In genomic region chr10:128526793-128527375, GRCh38 we compare ENCODE assay signal across 9 cellular contexts.
A peak's percentile ranks its signal among the peaks of the same experiment; 100 is the strongest.
DNase-seq lines count a peak whose midpoint lies in the region; TF ChIP-seq lines count a peak whose summit lies in the region.
"Had no signal": no experiment of that assay in that cellular context is flagged by ENCODE, and none has a peak within 500 bp of the region (broad histone marks: within the 10 kb centered on the region; RNA-seq: fewer than 3 reads in every experiment).

No MANE protein-coding gene starts in this region.

- POLR2A ChIA-PET in GM10248 (lab: Yijun Ruan, JAX), result no interaction called here

- intact Hi-C loops in dorsolateral prefrontal cortex (cut with DNase I), result loop anchor here (5.0 to 10.0 kb wide), 4 partner anchors 255 to 1448 kb away; partner anchors contain the start of gene MGMT (in 1 of the 2)

- DNase-seq in H4 (ENCODE audit: low spot score) (peak; percentile 9), NCI-H345 (lab: John Stamatoyannopoulos, UW) (peak; percentile 94), dorsolateral prefrontal cortex (peak in 8 of 10 donors; percentile 39 to 73 (median 52)), pons (ENCODE audit: low spot score) (peak; percentile 70), GM10248 (ENCODE audit: extremely low spot score) (no peak), DMS114 treated with DMSO at 0.1 percent for 48 hours (lab: John Stamatoyannopoulos, UW; ENCODE audit: unreplicated experiment) (no peak), foreskin fibroblast (no peak)
- DNase-seq: KBM-7, T1000 had no signal

- TF ChIP-seq CTCF in dorsolateral prefrontal cortex (IDR thresholded peaks at IDR 0.05 in 54 of 56, conservative IDR thresholded peaks at IDR 0.05 in 2 of 56; ENCODE audit: low read depth in 1 of 56, partially characterized antibody in 56 of 56) (peak in 3 of 56 donors; percentile 6 to 19 (median 15)), GM10248 (IDR thresholded peaks at IDR 0.05; ENCODE audit: control extremely low read depth, extremely low read depth, low read depth, missing control alignments) (no peak), foreskin fibroblast (IDR thresholded peaks at IDR 0.05; ENCODE audit: low read depth, low read length) (no peak)

- peak overlapping the region in 46 of 59 donors; percentile 1 to 81 (median 54) for H3K27ac ChIP-seq in dorsolateral prefrontal cortex

- CTCF ChIA-PET in GM10248 (lab: Yijun Ruan, JAX), result no interaction called here

- H3K27me3 ChIP-seq in dorsolateral prefrontal cortex, result peaks cover 0 to 9% (median 0%) of the 10 kb centered on the region in 45 donors

- H3K4me3 ChIP-seq in dorsolateral prefrontal cortex (peak overlapping the region in 19 of 59 donors; percentile 1 to 45 (median 24)), foreskin fibroblast (ENCODE audit: low read depth in 1 of 2, low read length in 2 of 2) (no peak overlapping the region)

Comparison
In these comparisons a context has a peak if more than half of its experiments do, and no peak if none do; other contexts are left out.
1. DNase-seq: peak in H4 (single experiment), NCI-H345 (single experiment), dorsolateral prefrontal cortex (8 of 10) and pons (single experiment); none in GM10248 (single experiment), DMS114 treated with DMSO at 0.1 percent for 48 hours (single experiment) and foreskin fibroblast (0 of 2).